ENCODE assay signal across 9 cellular contexts in the genomic region with DNA sequence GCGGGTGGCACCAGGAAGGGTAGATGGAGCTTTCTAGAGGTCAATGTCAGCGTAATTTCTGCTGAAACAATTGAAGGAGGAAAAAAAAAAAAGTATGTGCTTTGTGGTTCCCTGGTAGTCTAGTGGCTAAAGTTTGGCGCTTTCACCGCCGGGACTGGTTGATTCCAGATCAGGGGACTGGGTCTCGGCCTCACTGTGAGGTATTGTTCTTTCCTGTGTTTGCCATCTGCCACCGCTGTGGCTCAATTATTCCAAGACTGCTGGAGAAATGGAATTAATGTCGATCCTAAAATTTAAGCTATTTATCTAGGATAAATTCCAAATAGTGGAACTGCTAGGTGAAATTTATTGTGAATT. TPM values are rescaled to one million over a fixed set of nuclear protein-coding genes. Genes with fewer than 3 reads are reported as not detected.
A peak's percentile ranks its signal among the peaks of the same experiment; 100 is the strongest.
DNase-seq lines count a peak whose midpoint lies in the region; ATAC-seq and TF ChIP-seq lines count a peak whose summit lies in the region.
"Not testable (repeated sequence)": the region's sequence is repeated elsewhere in the genome, so short reads cannot be mapped to it uniquely, and the experiment has no call there.
"Had no signal": no experiment of that assay in that cellular context is flagged by ENCODE, and none has a peak within 500 bp of the region (broad histone marks: within the 10 kb centered on the region; RNA-seq: fewer than 3 reads in every experiment).

No MANE protein-coding gene starts in this region.

- H3K27ac ChIP-seq in upper lobe of right lung, result not testable (repeated sequence)

- H3K27me3 Mint-ChIP-seq in Caco-2 (ENCODE audit: insufficient read depth, unreplicated experiment), result not testable (repeated sequence)
- H3K27me3 Mint-ChIP-seq in activated CD8-positive, alpha-beta T cell treated with anti-CD3 and anti-CD28 coated beads for 36 hours, result peaks cover 19% of the 10 kb centered on the region
- H3K27me3 Mint-ChIP-seq in activated naive CD8-positive, alpha-beta T cell treated with anti-CD3 and anti-CD28 coated beads, Interleukin-2, amount 10 ng/mL, durations not matched to agents 7 days and 5 days, result peaks cover 22% of the 10 kb centered on the region

- CTCF ChIA-PET in Caco-2 (lab: Charles Lee); activated CD8-positive, alpha-beta T cell treated with anti-CD3 and anti-CD28 coated beads for 36 hours (lab: Charles Lee): not testable (repeated sequence)

- H3K27ac Mint-ChIP-seq in Caco-2 (ENCODE audit: unreplicated experiment); activated CD8-positive, alpha-beta T cell treated with anti-CD3 and anti-CD28 coated beads for 36 hours; activated naive CD8-positive, alpha-beta T cell treated with anti-CD3 and anti-CD28 coated beads, Interleukin-2, amount 10 ng/mL, durations not matched to agents 7 days and 5 days: not testable (repeated sequence)

- ATAC-seq in activated CD8-positive, alpha-beta T cell treated with anti-CD3 and anti-CD28 coated beads for 36 hours; activated naive CD8-positive, alpha-beta T cell treated with anti-CD3 and anti-CD28 coated beads, Interleukin-2, amount 10 ng/mL, durations not matched to agents 7 days and 5 days (ENCODE audit: low read depth); left cardiac atrium; upper lobe of right lung: not testable (repeated sequence)

- DNase-seq in Caco-2; activated naive CD8-positive, alpha-beta T cell treated with anti-CD3 and anti-CD28 coated beads, Interleukin-2, amount 10 ng/mL, durations not matched to agents 7 days and 5 days; upper lobe of right lung: not testable (repeated sequence)
- DNase-seq in NT2/D1 (ENCODE audit: low read depth, low spot score) (peak; percentile 9), left cardiac atrium (peak; percentile 17), medulla oblongata (ENCODE audit: extremely low spot score) (peak; percentile 18), retina (peak; percentile 24)
- peak; percentile 6 for DNase-seq in activated CD8-positive, alpha-beta T cell treated with anti-CD3 and anti-CD28 coated beads for 36 hours

- H3K4me3 Mint-ChIP-seq in Caco-2 (ENCODE audit: unreplicated experiment), result peak overlapping the region; percentile 38
- H3K4me3 Mint-ChIP-seq in activated CD8-positive, alpha-beta T cell treated with anti-CD3 and anti-CD28 coated beads for 36 hours, result peak overlapping the region; percentile 57
- peak overlapping the region; percentile 84 for H3K4me3 Mint-ChIP-seq in activated naive CD8-positive, alpha-beta T cell treated with anti-CD3 and anti-CD28 coated beads, Interleukin-2, amount 10 ng/mL, durations not matched to agents 7 days and 5 days

- POLR2A ChIA-PET in Caco-2 (lab: Charles Lee); activated CD8-positive, alpha-beta T cell treated with anti-CD3 and anti-CD28 coated beads for 36 hours (lab: Charles Lee); activated naive CD8-positive, alpha-beta T cell treated with anti-CD3 and anti-CD28 coated beads, Interleukin-2, amount 10 ng/mL, durations not matched to agents 7 days and 5 days (lab: Charles Lee): not testable (repeated sequence)

- H3K9me3 ChIP-seq in Caco-2; NT2/D1 (ENCODE audit: insufficient read depth, low read length); upper lobe of right lung: not testable (repeated sequence)

- not testable (repeated sequence) for H3K9ac ChIP-seq in NT2/D1 (ENCODE audit: insufficient read length, low read depth)

- H3K4me1 Mint-ChIP-seq in Caco-2 (ENCODE audit: low read depth, unreplicated experiment); activated CD8-positive, alpha-beta T cell treated with anti-CD3 and anti-CD28 coated beads for 36 hours (ENCODE audit: low read depth); activated naive CD8-positive, alpha-beta T cell treated with anti-CD3 and anti-CD28 coated beads, Interleukin-2, amount 10 ng/mL, durations not matched to agents 7 days and 5 days: not testable (repeated sequence)

- H3K4me1 ChIP-seq in Caco-2; NT2/D1 (ENCODE audit: insufficient read depth, insufficient read length); upper lobe of right lung: not testable (repeated sequence)

- H3K4me3 ChIP-seq in Caco-2 (ENCODE audit: low read depth, low read length), result not testable (repeated sequence)
- H3K4me3 ChIP-seq in NT2/D1 (ENCODE audit: insufficient read length, low read depth), result peak overlapping the region; percentile 18
- peak overlapping the region; percentile 10 for H3K4me3 ChIP-seq in upper lobe of right lung

- H3K36me3 ChIP-seq in Caco-2 (ENCODE audit: control insufficient read depth, insufficient read depth, low read length); NT2/D1 (ENCODE audit: insufficient read depth, insufficient read length, low read length); upper lobe of right lung: not testable (repeated sequence)

- not testable (repeated sequence) for H3K27me3 ChIP-seq in Caco-2 (replicated peaks; ENCODE audit: control insufficient read depth, insufficient read depth, low read length); NT2/D1 (ENCODE audit: insufficient read depth, insufficient read length); upper lobe of right lung

- H3K9me3 Mint-ChIP-seq in Caco-2 (ENCODE audit: unreplicated experiment); activated CD8-positive, alpha-beta T cell treated with anti-CD3 and anti-CD28 coated beads for 36 hours; activated naive CD8-positive, alpha-beta T cell treated with anti-CD3 and anti-CD28 coated beads, Interleukin-2, amount 10 ng/mL, durations not matched to agents 7 days and 5 days: not testable (repeated sequence)

- not testable (repeated sequence) for TF ChIP-seq CTCF in Caco-2 (IDR thresholded peaks at IDR 0.05; ENCODE audit: insufficient read depth in 1 of 2, low read depth in 1 of 2, low read length in 1 of 2, severe bottlenecking in 1 of 2, unreplicated experiment in 1 of 2); activated CD8-positive, alpha-beta T cell treated with anti-CD3 and anti-CD28 coated beads for 36 hours (IDR thresholded peaks at IDR 0.05); upper lobe of right lung (IDR thresholded peaks at IDR 0.05)

- not testable (repeated sequence) for BruUV-seq in Caco-2 (replicated peaks; lab: Mats Ljungman, UMichigan)

- not testable (repeated sequence) for H3K36me3 Mint-ChIP-seq in Caco-2 (ENCODE audit: insufficient read depth, unreplicated experiment); activated CD8-positive, alpha-beta T cell treated with anti-CD3 and anti-CD28 coated beads for 36 hours (ENCODE audit: low read depth); activated naive CD8-positive, alpha-beta T cell treated with anti-CD3 and anti-CD28 coated beads, Interleukin-2, amount 10 ng/mL, durations not matched to agents 7 days and 5 days

- intact Hi-C loops in Caco-2 (cut with micrococcal nuclease; ENCODE audit: unreplicated experiment); activated CD8-positive, alpha-beta T cell treated with anti-CD3 and anti-CD28 coated beads for 36 hours (cut with micrococcal nuclease); left cardiac atrium (cut with DNase I); upper lobe of right lung (cut with DNase I): not testable (repeated sequence)

RNA-seq across cellular contexts. Expression of a gene that starts 34.4 kb away (rescaled TPM):
- total RNA-seq in Caco-2 (2022), result not detected in 2 replicates
- not detected for total RNA-seq in activated CD8-positive, alpha-beta T cell treated with anti-CD3 and anti-CD28 coated beads for 36 hours
- 1 to 10 TPM in 1 of 2 experiments, under 1 TPM in 1; 0.48 to 1.2 TPM for total RNA-seq in activated naive CD8-positive, alpha-beta T cell treated with anti-CD3 and anti-CD28 coated beads, Interleukin-2, amount 10 ng/mL, durations not matched to agents 7 days and 5 days
- 1 to 10 TPM; 4.1 to 5.7 TPM for total RNA-seq in left cardiac atrium
- total RNA-seq in upper lobe of right lung, result 40.9 TPM
- total RNA-seq: dermis microvascular lymphatic vessel endothelial cell had no signal
